In genomic region chr2:71602581-71602980, GRCh38 we compare ENCODE assay signal across 22 cellular contexts.
DNase-seq lines count a peak whose midpoint lies in the region; ATAC-seq and TF ChIP-seq lines count a peak whose summit lies in the region.
"Had no signal": no experiment of that assay in that cellular context is flagged by ENCODE, and none has a peak within 500 bp of the region (broad histone marks: within the 10 kb centered on the region; RNA-seq: fewer than 3 reads in every experiment).

No MANE protein-coding gene starts in this region.

- H3K36me3 Mint-ChIP-seq in CD14-positive monocyte: peaks cover 91 to 97% of the 10 kb centered on the region in 2 donors
- H3K36me3 Mint-ChIP-seq: IgD-negative memory B cell had no signal

- H3K4me1 Mint-ChIP-seq in CD14-positive monocyte: peaks cover 17% of the 10 kb centered on the region

- no peaks in the 10 kb centered on the region for H3K36me3 ChIP-seq in RWPE2 (ENCODE audit: low read depth)

- ATAC-seq in RWPE2 (ENCODE audit: low read depth) (no peak), left ventricle myocardium superior (no peak), sciatic nerve (no peak)
- ATAC-seq: body of pancreas had no signal

- no peak overlapping the region for H3K4me3 Mint-ChIP-seq in CD14-positive monocyte
- H3K4me3 Mint-ChIP-seq: IgD-negative memory B cell, neural crest cell had no signal

- peaks cover 3 to 6% (median 4%) of the 10 kb centered on the region in 3 donors for H3K27me3 Mint-ChIP-seq in CD14-positive monocyte (ENCODE audit: low read depth in 3 of 3)

- no peak for TF ChIP-seq CTCF in CD14-positive monocyte (IDR thresholded peaks at IDR 0.05)
- TF ChIP-seq CTCF in RWPE2 (IDR thresholded peaks at IDR 0.05; ENCODE audit: poor library complexity, severe bottlenecking): no peak

- H3K9me3 ChIP-seq in RWPE2 (ENCODE audit: severe bottlenecking): no peaks in the 10 kb centered on the region
- H3K9me3 ChIP-seq: body of pancreas had no signal

- H3K27ac Mint-ChIP-seq in CD14-positive monocyte: no peak overlapping the region
- H3K27ac Mint-ChIP-seq: IgD-negative memory B cell had no signal

- H3K9me3 Mint-ChIP-seq in CD14-positive monocyte: no peaks in the 10 kb centered on the region
- H3K9me3 Mint-ChIP-seq: neural crest cell had no signal

- DNase-seq in CD14-positive monocyte (ENCODE audit: low spot score) (peak; percentile 10), RWPE2 (ENCODE audit: low spot score) (peak; percentile 34), left ventricle myocardium superior (peak; percentile 13), sciatic nerve (ENCODE audit: low spot score) (peak; percentile 48), middle frontal gyrus (ENCODE audit: extremely low spot score, low spot score) (no peak), T-helper 2 cell (no peak)
- DNase-seq in stimulated activated naive CD4-positive, alpha-beta T cell (lab: John Stamatoyannopoulos, UW): no peak
- DNase-seq: activated CD4-positive, alpha-beta T cell treated with anti-CD3 and anti-CD28 coated beads for 48 hours; activated gamma-delta T cell treated with Interleukin-2 at 50 U/mL for 16 hours; activated T-cell treated with anti-CD3 and anti-CD28 coated beads, Interleukin-2, amount 50 U/mL, for 1 hour; DMS79; NCI-H1436 treated with DMSO at 0.1 percent for 48 hours; NCI-H2081 treated with DMSO at 0.1 percent for 48 hours; NCI-H345; NCI-H69; stimulated activated CD4-positive, alpha-beta T cell treated with anti-CD3 and anti-CD28 coated beads, Interleukin-4, amount 100 ng/mL, for 24 hours; T1000; trophoblast cell had no signal

- no peaks in the 10 kb centered on the region for H3K4me1 ChIP-seq in RWPE2 (ENCODE audit: insufficient read depth, poor library complexity, severe bottlenecking)
- H3K4me1 ChIP-seq: body of pancreas had no signal

- H3K4me3 ChIP-seq in RWPE2 (ENCODE audit: severe bottlenecking): no peak overlapping the region
- H3K4me3 ChIP-seq: body of pancreas had no signal

- intact Hi-C loops in CD14-positive monocyte (cut with micrococcal nuclease): no loop called here
- intact Hi-C loops in left ventricle myocardium superior (cut with micrococcal nuclease): no loop called here
- intact Hi-C loops in sciatic nerve (cut with DNase I): no loop called here

- H3K27ac ChIP-seq in RWPE2 (ENCODE audit: poor library complexity, severe bottlenecking): no peak overlapping the region
- H3K27ac ChIP-seq: body of pancreas, VCaP had no signal

- H3K27me3 ChIP-seq in RWPE2 (ENCODE audit: insufficient read depth, poor library complexity, severe bottlenecking): no peaks in the 10 kb centered on the region
- H3K27me3 ChIP-seq: body of pancreas had no signal

Comparison
In these comparisons a context has a peak if more than half of its experiments do, and no peak if none do; other contexts are left out.
1. DNase-seq: peak in CD14-positive monocyte (single experiment), RWPE2 (single experiment), left ventricle myocardium superior (single experiment) and sciatic nerve (single experiment); none in stimulated activated naive CD4-positive, alpha-beta T cell (0 of 6), middle frontal gyrus (single experiment) and T-helper 2 cell (0 of 5).